ENCODE assay signal across 8 cellular contexts in genomic region chr2:202032841-202033316, GRCh38. TPM values are rescaled to one million over a fixed set of nuclear protein-coding genes. Genes with fewer than 3 reads are reported as not detected.
DNase-seq lines count a peak whose midpoint lies in the region; ATAC-seq and TF ChIP-seq lines count a peak whose summit lies in the region.

No MANE protein-coding gene starts in this region.

- H3K27ac ChIP-seq in mesenchymal stem cell (ENCODE audit: low read length, poor library complexity, severe bottlenecking) (peak overlapping the region; percentile 100), stomach smooth muscle (ENCODE audit: low read length) (peak overlapping the region; percentile 94)

- peak; percentile 34 for DNase-seq in BE2C
- DNase-seq in Kasumi-1 (lab: John Stamatoyannopoulos, UW): peak; percentile 66 to 71
- DNase-seq in activated CD4-positive, alpha-beta T cell treated with anti-CD3 and anti-CD28 coated beads for 36 hours: peak; percentile 56
- DNase-seq in effector memory CD8-positive, alpha-beta T cell: peak; percentile 10 to 23 (median 21)
- DNase-seq in mesenchymal stem cell: peak; percentile 80

- peak overlapping the region; percentile 92 to 98 for H3K18ac ChIP-seq in mesenchymal stem cell (ENCODE audit: low read depth in 1 of 2, low read length in 2 of 2)

- H3K23ac ChIP-seq in mesenchymal stem cell (ENCODE audit: low read length in 2 of 2): peak overlapping the region in 1 of 2 experiments; percentile 19

- POLR2A ChIA-PET in activated CD4-positive, alpha-beta T cell treated with anti-CD3 and anti-CD28 coated beads for 36 hours (lab: Charles Lee): no interaction called here

- no peaks in the 10 kb centered on the region for H3K36me3 Mint-ChIP-seq in activated CD4-positive, alpha-beta T cell treated with anti-CD3 and anti-CD28 coated beads for 36 hours (ENCODE audit: low read depth)
- H3K36me3 Mint-ChIP-seq in effector memory CD8-positive, alpha-beta T cell (ENCODE audit: insufficient read depth): peaks cover 8% of the 10 kb centered on the region

- ATAC-seq in GM21528 (IDR thresholded peaks at IDR 0.05; ENCODE audit: low FRiP score, unreplicated experiment) (peak; percentile 2), GM21367 (IDR thresholded peaks at IDR 0.05; ENCODE audit: unreplicated experiment) (no peak)
- ATAC-seq in activated CD4-positive, alpha-beta T cell treated with anti-CD3 and anti-CD28 coated beads for 36 hours: peak; percentile 11
- peak; percentile 26 for ATAC-seq in effector memory CD8-positive, alpha-beta T cell (replicated peaks)

- CTCF ChIA-PET in activated CD4-positive, alpha-beta T cell treated with anti-CD3 and anti-CD28 coated beads for 36 hours (lab: Charles Lee): no interaction called here

- H3K4me1 Mint-ChIP-seq in activated CD4-positive, alpha-beta T cell treated with anti-CD3 and anti-CD28 coated beads for 36 hours: peaks cover 13% of the 10 kb centered on the region
- peaks cover 9 to 11% of the 10 kb centered on the region in 2 donors for H3K4me1 Mint-ChIP-seq in effector memory CD8-positive, alpha-beta T cell (ENCODE audit: low read depth in 2 of 2)

- H3K9ac ChIP-seq in mesenchymal stem cell (ENCODE audit: low read length) (peak overlapping the region; percentile 90), stomach smooth muscle (ENCODE audit: low read length in 2 of 2) (peak overlapping the region; percentile 92 to 94)

- peaks cover 19% of the 10 kb centered on the region for H3K27me3 Mint-ChIP-seq in activated CD4-positive, alpha-beta T cell treated with anti-CD3 and anti-CD28 coated beads for 36 hours
- peaks cover 0 to 10% of the 10 kb centered on the region in 2 donors for H3K27me3 Mint-ChIP-seq in effector memory CD8-positive, alpha-beta T cell

- peak overlapping the region; percentile 96 for H4K8ac ChIP-seq in mesenchymal stem cell (ENCODE audit: low read length)

- WGBS in mesenchymal stem cell: under 1% methylated on average over 29 of the region's 42 CpGs

- H3K9me3 Mint-ChIP-seq in activated CD4-positive, alpha-beta T cell treated with anti-CD3 and anti-CD28 coated beads for 36 hours (ENCODE audit: low read depth): no peaks in the 10 kb centered on the region
- H3K9me3 Mint-ChIP-seq in effector memory CD8-positive, alpha-beta T cell: no peaks in the 10 kb centered on the region

- intact Hi-C loops in activated CD4-positive, alpha-beta T cell treated with anti-CD3 and anti-CD28 coated beads for 36 hours (cut with DNase I, micrococcal nuclease): loop anchor here (1.0 to 10.0 kb wide), 8 partner anchors 171 to 1071 kb away; partner anchors contain the start of genes ALS2 (in 1 of the 2), NOP58 (in 1 of the 2), ORC2 (in 1 of the 2) and STRADB (in 1 of the 2)

- H2AK5ac ChIP-seq in mesenchymal stem cell (ENCODE audit: low read length, severe bottlenecking): no peak overlapping the region

- H3K27me3 ChIP-seq in BE2C (0 out of 2 replicates have a peak, but pooled peaks cover 7% of the 10 kb centered on the region), mesenchymal stem cell (ENCODE audit: control insufficient read depth in 1 of 2, insufficient read depth in 1 of 2, low read length in 2 of 2) (peaks cover 0 to 31% of the 10 kb centered on the region in 2 experiments), stomach smooth muscle (ENCODE audit: control insufficient read depth in 1 of 2, insufficient read depth in 2 of 2, low read length in 2 of 2) (no peaks in the 10 kb centered on the region)

- H2AFZ ChIP-seq in mesenchymal stem cell (ENCODE audit: low read depth, low read length): peak overlapping the region; percentile 84

- H2BK15ac ChIP-seq in mesenchymal stem cell (ENCODE audit: low read depth, poor library complexity, severe bottlenecking): peak overlapping the region; percentile 88

- H3K4ac ChIP-seq in mesenchymal stem cell (ENCODE audit: low read depth in 1 of 2, low read length in 2 of 2): peak overlapping the region; percentile 87 to 92

- peak overlapping the region; percentile 45 to 93 for H3K14ac ChIP-seq in mesenchymal stem cell (ENCODE audit: low read length in 2 of 2)

- H3K36me3 ChIP-seq in BE2C (no peaks in the 10 kb centered on the region), mesenchymal stem cell (ENCODE audit: control insufficient read depth in 1 of 2, insufficient read depth in 2 of 2, low read depth in 1 of 2, low read length in 2 of 2) (peaks cover 0 to 6% of the 10 kb centered on the region in 2 experiments), stomach smooth muscle (ENCODE audit: control insufficient read depth in 2 of 2, insufficient read depth in 2 of 2, low read length in 2 of 2) (no peaks in the 10 kb centered on the region)

- peak overlapping the region; percentile 85 for H3K4me3 ChIP-seq in BE2C (ENCODE audit: low read depth, low read length)
- H3K4me3 ChIP-seq in mesenchymal stem cell (ENCODE audit: insufficient read depth in 1 of 2, low read depth in 1 of 2, low read length in 2 of 2): peak overlapping the region; percentile 76 to 84
- peak overlapping the region; percentile 91 to 95 for H3K4me3 ChIP-seq in stomach smooth muscle (ENCODE audit: low read length in 2 of 2)

- H3K4me2 ChIP-seq in mesenchymal stem cell (ENCODE audit: low read length, poor library complexity, severe bottlenecking): peak overlapping the region; percentile 99

- peak overlapping the region; percentile 95 for H4K91ac ChIP-seq in mesenchymal stem cell (ENCODE audit: low read length)

- peak overlapping the region in 1 of 2 experiments; percentile 6 for H2BK12ac ChIP-seq in mesenchymal stem cell (ENCODE audit: low read length in 2 of 2)

- peak overlapping the region; percentile 72 for H3K4me3 Mint-ChIP-seq in activated CD4-positive, alpha-beta T cell treated with anti-CD3 and anti-CD28 coated beads for 36 hours
- H3K4me3 Mint-ChIP-seq in effector memory CD8-positive, alpha-beta T cell: peak overlapping the region; percentile 74 to 87

- peaks cover 6% of the 10 kb centered on the region for H3K79me1 ChIP-seq in mesenchymal stem cell (replicated peaks; ENCODE audit: low read length, poor library complexity, severe bottlenecking)

- no peak overlapping the region for H3K27ac Mint-ChIP-seq in activated CD4-positive, alpha-beta T cell treated with anti-CD3 and anti-CD28 coated beads for 36 hours
- H3K27ac Mint-ChIP-seq in effector memory CD8-positive, alpha-beta T cell: peak overlapping the region in 1 of 2 donors; percentile 15

- peak overlapping the region; percentile 97 for H2BK5ac ChIP-seq in mesenchymal stem cell (ENCODE audit: low read depth, low read length, poor library complexity, severe bottlenecking)

- no peaks in the 10 kb centered on the region for H3K9me3 ChIP-seq in BE2C
- H3K9me3 ChIP-seq in mesenchymal stem cell (ENCODE audit: control insufficient read depth, low read length): no peaks in the 10 kb centered on the region
- H3K9me3 ChIP-seq in stomach smooth muscle (ENCODE audit: control insufficient read depth in 2 of 2, low read length in 2 of 2): no peaks in the 10 kb centered on the region

- H3K4me1 ChIP-seq in BE2C: no peaks in the 10 kb centered on the region
- H3K4me1 ChIP-seq in mesenchymal stem cell (ENCODE audit: control insufficient read depth, insufficient read depth, low read depth, low read length): peaks cover 25% of the 10 kb centered on the region
- peaks cover 32% of the 10 kb centered on the region for H3K4me1 ChIP-seq in stomach smooth muscle (ENCODE audit: control insufficient read depth, insufficient read depth, low read length)

- no peak for TF ChIP-seq CTCF in BE2C (IDR thresholded peaks at IDR 0.05; ENCODE audit: low read depth, low read length)

- peak overlapping the region; percentile 90 for H2BK120ac ChIP-seq in mesenchymal stem cell (ENCODE audit: low read depth, low read length)

RNA-seq across cellular contexts. Expression of gene FZD7, which starts 0.8 kb away (rescaled TPM):
- polyA plus RNA-seq in BE2C (2012; ENCODE audit: insufficient read depth, insufficient read length, low read depth): 27.4 TPM
- total RNA-seq in activated CD4-positive, alpha-beta T cell treated with anti-CD3 and anti-CD28 coated beads for 36 hours: under 1 TPM; 0.58 to 0.94 TPM
- 25.4 TPM for polyA plus RNA-seq in mesenchymal stem cell (2013, experiment 1 of 2)
- 27.1 TPM for polyA plus RNA-seq in mesenchymal stem cell (2013, experiment 2 of 2)

RNA-seq across cellular contexts. Expression of gene KIAA2012, which starts 40.2 kb away (rescaled TPM):
- polyA plus RNA-seq in BE2C (2012; ENCODE audit: insufficient read depth, insufficient read length, low read depth): 0.43 TPM
- total RNA-seq in activated CD4-positive, alpha-beta T cell treated with anti-CD3 and anti-CD28 coated beads for 36 hours: not detected
- polyA plus RNA-seq in mesenchymal stem cell (2013, experiment 1 of 2): 0.07 TPM
- polyA plus RNA-seq in mesenchymal stem cell (2013, experiment 2 of 2): 0.04 TPM

Comparison
In these comparisons a context has a peak if more than half of its experiments do, and no peak if none do; other contexts are left out.
1. DNase-seq: peak in every context shown above with its lines; median percentile 80 in mesenchymal stem cell; 68 in Kasumi-1; 56 in activated CD4-positive, alpha-beta T cell treated with anti-CD3 and anti-CD28 coated beads for 36 hours; 34 in BE2C; 21 in effector memory CD8-positive, alpha-beta T cell.